ENCODE assay signal across 18 cellular contexts in the genomic region with DNA sequence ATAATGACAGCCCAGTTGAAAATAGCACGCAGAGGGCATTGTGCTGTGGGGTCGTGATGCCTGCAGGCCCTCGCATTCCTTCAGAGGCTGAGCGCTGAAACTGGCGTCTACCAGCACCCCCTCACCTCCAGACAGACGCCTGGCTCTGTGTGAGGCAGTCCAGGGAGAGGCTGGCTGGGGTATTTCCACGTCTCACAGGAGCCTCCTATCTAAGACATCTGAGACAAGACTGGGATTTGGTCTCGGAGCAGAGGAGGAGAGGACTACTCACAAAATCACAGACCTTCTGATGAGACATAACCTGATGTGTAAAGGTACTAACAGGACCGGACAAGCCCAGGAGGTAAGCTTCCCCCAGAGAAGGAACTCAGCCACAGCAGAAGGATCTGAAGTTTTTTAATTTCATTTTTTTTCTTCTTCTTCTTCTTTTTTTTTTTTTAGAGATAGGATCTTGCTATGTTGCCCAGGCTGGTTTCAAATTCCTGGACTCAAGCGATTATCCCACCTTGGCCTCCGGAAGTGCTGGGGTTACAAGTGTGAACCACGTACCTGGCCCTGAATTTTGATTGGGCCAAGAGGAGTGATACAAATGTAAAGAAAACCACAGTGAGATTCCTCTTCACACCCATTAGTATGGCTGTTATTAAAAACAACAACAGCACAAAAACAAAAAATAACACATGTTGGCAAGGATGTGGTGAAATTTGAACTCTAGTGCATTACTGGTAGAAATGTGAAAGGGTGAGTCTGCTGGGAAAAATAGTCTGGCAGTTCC.
"Had no signal": no experiment of that assay in that cellular context is flagged by ENCODE, and none has a peak within 500 bp of the region (broad histone marks: within the 10 kb centered on the region; RNA-seq: fewer than 3 reads in every experiment).

No MANE protein-coding gene starts in this region.

- H3K36me3 ChIP-seq: esophagus muscularis mucosa, gastroesophageal sphincter, right lobe of liver, tibial artery, upper lobe of right lung, vagina had no signal

- H3K27me3 ChIP-seq: esophagus muscularis mucosa, gastroesophageal sphincter, right lobe of liver, tibial artery, upper lobe of right lung, vagina had no signal

- DNase-seq: effector CD4-positive, alpha-beta T cell; endodermal cell; glutamatergic neuron; left colon; mucosa of descending colon; psoas muscle; retina; right lobe of liver; stimulated activated CD4-positive, alpha-beta T cell treated with anti-CD3 and anti-CD28 coated beads, Interleukin-1b, Interleukin-23, amount 100 ng/mL, for 48 hours; stimulated activated CD4-positive, alpha-beta T cell treated with anti-CD3 and anti-CD28 coated beads, Interleukin-4, amount 100 ng/mL, for 24 hours; tibial artery; upper lobe of right lung had no signal

- H3K4me3 ChIP-seq: coronary artery, esophagus muscularis mucosa, gastroesophageal sphincter, mucosa of descending colon, psoas muscle, right lobe of liver, tibial artery, upper lobe of right lung, vagina had no signal

- H3K9me3 ChIP-seq: esophagus muscularis mucosa, gastroesophageal sphincter, mucosa of descending colon, psoas muscle, right lobe of liver, tibial artery, upper lobe of right lung, vagina had no signal

- H3K27ac ChIP-seq: coronary artery, esophagus muscularis mucosa, gastroesophageal sphincter, psoas muscle, right lobe of liver, tibial artery, upper lobe of right lung, vagina had no signal

- H3K4me1 ChIP-seq: esophagus muscularis mucosa, gastroesophageal sphincter, psoas muscle, right lobe of liver, tibial artery, upper lobe of right lung, vagina had no signal

- ATAC-seq: gastroesophageal sphincter; left colon; mucosa of descending colon; psoas muscle; right lobe of liver; stimulated activated memory B cell treated with anti-CD40 and anti-IgM and Interleukin-4, amounts not matched to agents 10 μg/mL and 1 μg/mL and 100 μg/mL, for 72 hours; upper lobe of right lung had no signal

- FAIRE-seq: endothelial cell of umbilical vein had no signal
